ENCODE assay signal across 8 cellular contexts in the genomic region with DNA sequence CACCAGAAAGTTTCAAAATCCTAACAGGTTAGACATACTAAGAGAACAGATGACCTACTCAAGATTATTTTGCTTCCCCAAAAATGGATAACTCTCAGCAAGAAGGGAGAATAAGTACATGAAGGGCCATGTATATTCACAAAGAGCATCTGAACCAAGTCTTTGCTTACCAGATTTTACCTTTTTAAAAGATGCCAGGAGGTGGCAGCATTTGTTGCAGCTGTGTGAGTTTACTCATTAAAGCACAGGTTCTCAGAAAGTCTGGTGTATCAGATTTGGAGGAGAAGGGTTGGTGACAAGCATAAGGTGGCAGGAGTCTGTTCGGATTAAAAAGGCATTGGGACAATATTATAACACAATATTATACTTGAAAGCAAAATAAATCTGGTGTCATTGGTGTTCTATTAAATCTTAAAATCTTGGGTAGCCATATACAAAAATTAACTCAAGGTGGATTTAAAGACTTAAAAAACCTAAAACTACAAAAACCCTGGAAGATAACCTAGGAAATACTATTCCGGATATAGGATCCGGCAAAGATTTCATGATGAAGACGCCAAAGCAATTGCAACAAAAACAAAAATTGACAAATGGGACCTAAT. TPM values are rescaled to one million over a fixed set of nuclear protein-coding genes. Genes with fewer than 3 reads are reported as not detected.
DNase-seq lines count a peak whose midpoint lies in the region; ATAC-seq, FAIRE-seq and TF ChIP-seq lines count a peak whose summit lies in the region.

No MANE protein-coding gene starts in this region.

- ATAC-seq in HG03108 (IDR thresholded peaks at IDR 0.05; ENCODE audit: unreplicated experiment), result peak; percentile 59
- ATAC-seq in natural killer cell, result peak; percentile 62 to 89 (median 73)

- TF ChIP-seq CTCF in AG09309 (IDR thresholded peaks at IDR 0.05; ENCODE audit: control insufficient read depth, insufficient read depth, low read depth, low read length, missing control alignments) (peak; percentile 72), natural killer cell (IDR thresholded peaks at IDR 0.05) (peak; percentile 61)

- no peak for DNase-seq in AG09309 (ENCODE audit: low read depth)
- peak; percentile 25 for DNase-seq in GM18507 (ENCODE audit: extremely low spot score, insufficient read length, low read depth)
- peak; percentile 45 for DNase-seq in NCI-H345 treated with DMSO at 0.1 percent for 48 hours (lab: John Stamatoyannopoulos, UW; ENCODE audit: unreplicated experiment)
- DNase-seq in activated CD4-positive, alpha-beta T cell treated with anti-CD3 and anti-CD28 coated beads, Interleukin-2, amount 50 U/mL, for 4 hours, result peak; percentile 34 to 44
- DNase-seq in epidermal melanocyte (ENCODE audit: insufficient read length, low spot score), result peak; percentile 46
- DNase-seq in natural killer cell, result no peak
- peak; percentile 57 for DNase-seq in ureter (ENCODE audit: low spot score)

- no peak overlapping the region for H3K4me3 Mint-ChIP-seq in natural killer cell

- no peaks in the 10 kb centered on the region for H3K36me3 Mint-ChIP-seq in natural killer cell

- intact Hi-C loops in natural killer cell (cut with micrococcal nuclease), result loop anchor here (1.0 to 5.0 kb wide), 3 partner anchors 175 to 647 kb away; partner anchors contain the start of gene BDH2

- H3K4me1 Mint-ChIP-seq in natural killer cell, result peaks cover 8% of the 10 kb centered on the region in 2 donors

- no peak overlapping the region for H3K27ac Mint-ChIP-seq in natural killer cell

- H3K9me3 Mint-ChIP-seq in natural killer cell, result no peaks in the 10 kb centered on the region

- H3K27me3 Mint-ChIP-seq in natural killer cell (ENCODE audit: low read depth in 2 of 2), result no peaks in the 10 kb centered on the region

- H3K4me3 ChIP-seq in AG09309 (ENCODE audit: control insufficient read depth, low read depth, low read length), result no peak overlapping the region

- FAIRE-seq in GM18507 (lab: Jason Lieb, UNC), result peak; percentile 91

RNA-seq across cellular contexts. Expression of gene NFKB1, which starts 51.3 kb away (rescaled TPM):
- total RNA-seq in natural killer cell (100 to 1,000 TPM; 144 to 235 (median 163) TPM), ureter (55.4 TPM)

Comparison
In these comparisons a context has a peak if more than half of its experiments do, and no peak if none do; other contexts are left out.
1. DNase-seq: peak in GM18507 (single experiment), NCI-H345 treated with DMSO at 0.1 percent for 48 hours (single experiment), activated CD4-positive, alpha-beta T cell treated with anti-CD3 and anti-CD28 coated beads, Interleukin-2, amount 50 U/mL, for 4 hours (2 of 2), epidermal melanocyte (single experiment) and ureter (single experiment); none in AG09309 (single experiment) and natural killer cell (single experiment).